In genomic region chr19:57850553-57851017, GRCh38 we compare ENCODE assay signal across 8 cellular contexts. TPM values are rescaled to one million over a fixed set of nuclear protein-coding genes. Genes with fewer than 3 reads are reported as not detected.
DNase-seq lines count a peak whose midpoint lies in the region; ATAC-seq, FAIRE-seq and TF ChIP-seq lines count a peak whose summit lies in the region.

No MANE protein-coding gene starts in this region.

- peaks cover 21% of the 10 kb centered on the region for H3K4me1 Mint-ChIP-seq in nephron progenitor cell

- H3K79me2 ChIP-seq in SK-N-SH (ENCODE audit: insufficient read depth): peaks cover 66% of the 10 kb centered on the region
- H3K79me2 ChIP-seq in endothelial cell of umbilical vein (ENCODE audit: control insufficient read depth, insufficient read depth, low read length): peaks cover 49% of the 10 kb centered on the region

- no peak for TF ChIP-seq POLR2A in endothelial cell of umbilical vein (IDR thresholded peaks at IDR 0.05; ENCODE audit: low read depth, low read length)

- POLR2A ChIA-PET in SK-N-SH (lab: Yijun Ruan, JAX) (interaction anchor here (0.7 kb wide), 1 partner anchor 500 kb away, joined by 3 read pairs; no protein-coding TSS in a partner anchor), endothelial cell of umbilical vein (lab: Charles Lee) (interaction anchor here (0.6 kb wide), 1 partner anchor 419 kb away, joined by 8 read pairs; no protein-coding TSS in a partner anchor)

- H3K9me1 ChIP-seq in endothelial cell of umbilical vein (replicated peaks; ENCODE audit: control insufficient read depth, extremely low read depth, insufficient read depth, low read length): no peaks in the 10 kb centered on the region

- ATAC-seq in heart right ventricle (peak in 3 of 8 donors; percentile 3 to 7 (median 6)), left ventricle myocardium superior (no peak), HG03175 (IDR thresholded peaks at IDR 0.05; ENCODE audit: unreplicated experiment) (no peak), GM21737 (IDR thresholded peaks at IDR 0.05; ENCODE audit: unreplicated experiment) (no peak)

- H2AFZ ChIP-seq in SK-N-SH (ENCODE audit: low read depth) (no peak overlapping the region), endothelial cell of umbilical vein (ENCODE audit: low read depth, low read length) (no peak overlapping the region)

- H3K4me3 ChIP-seq in heart right ventricle (peak overlapping the region; percentile 68 to 88 (median 82)), SK-N-SH (ENCODE audit: low read depth in 2 of 2, low read length in 1 of 2) (peak overlapping the region; percentile 79 to 94), endothelial cell of umbilical vein (replicated peaks in 1 of 3; ENCODE audit: insufficient read depth in 1 of 3, low read depth in 1 of 3, low read length in 3 of 3) (peak overlapping the region; percentile 75 to 94 (median 88))

- peaks cover 18% of the 10 kb centered on the region for H3K9me3 Mint-ChIP-seq in nephron progenitor cell

- H3K36me3 Mint-ChIP-seq in nephron progenitor cell (ENCODE audit: low read depth): peaks cover 68% of the 10 kb centered on the region

- H3K4me1 ChIP-seq in heart right ventricle (peaks cover 5 to 23% (median 11%) of the 10 kb centered on the region in 9 donors), SK-N-SH (ENCODE audit: control insufficient read depth in 1 of 2, insufficient read depth in 2 of 2, low read depth in 1 of 2, low read length in 1 of 2) (peaks cover 3 to 7% of the 10 kb centered on the region in 2 experiments; a peak in 2 of 4 replicates), endothelial cell of umbilical vein (ENCODE audit: control insufficient read depth, extremely low read depth, insufficient read depth, low read length) (peaks cover 7% of the 10 kb centered on the region)

- DNase-seq in heart right ventricle: peak in 1 of 2 donors; percentile 11
- DNase-seq in left ventricle myocardium superior: no peak
- DNase-seq in SK-N-SH: peak; percentile 32
- peak; percentile 74 for DNase-seq in endothelial cell of umbilical vein (ENCODE audit: low read depth, low spot score)
- peak; percentile 2 for DNase-seq in nephron progenitor cell
- DNase-seq in MV-4-11 (lab: John Stamatoyannopoulos, UW): no peak

- dilution Hi-C loops in endothelial cell of umbilical vein (cut with MboI; ENCODE audit: extremely low pct_ligation_motif_present, low sequenced_read_pairs): no loop called here

- peak overlapping the region; percentile 98 for H3K27ac Mint-ChIP-seq in nephron progenitor cell

- H3K4me2 ChIP-seq in SK-N-SH: peak overlapping the region; percentile 98
- peak overlapping the region; percentile 94 for H3K4me2 ChIP-seq in endothelial cell of umbilical vein (ENCODE audit: insufficient read depth, low read length)

- H3K27me3 ChIP-seq in heart right ventricle: no peaks in the 10 kb centered on the region
- no peaks in the 10 kb centered on the region for H3K27me3 ChIP-seq in SK-N-SH (ENCODE audit: insufficient read depth)
- no peaks in the 10 kb centered on the region for H3K27me3 ChIP-seq in endothelial cell of umbilical vein (ENCODE audit: control insufficient read depth in 2 of 2, insufficient read depth in 2 of 2, low read length in 2 of 2)

- peak; percentile 80 for FAIRE-seq in endothelial cell of umbilical vein (lab: Jason Lieb, UNC)

- H4K20me1 ChIP-seq in SK-N-SH (ENCODE audit: insufficient read depth): 0 out of 2 replicates have a peak, but pooled peaks cover 2% of the 10 kb centered on the region
- no peaks in the 10 kb centered on the region for H4K20me1 ChIP-seq in endothelial cell of umbilical vein (replicated peaks; ENCODE audit: control insufficient read depth, extremely low read depth, insufficient read depth, low read length)

- TF ChIP-seq CTCF in heart right ventricle (IDR thresholded peaks at IDR 0.05) (no peak), SK-N-SH (IDR thresholded peaks at IDR 0.05) (no peak), endothelial cell of umbilical vein (IDR thresholded peaks at IDR 0.05; ENCODE audit: extremely low read depth in 1 of 2, insufficient read depth in 1 of 2, low read depth in 1 of 2, low read length in 2 of 2) (no peak), nephron progenitor cell (IDR thresholded peaks at IDR 0.05) (no peak)

- peak overlapping the region; percentile 95 for H3K4me3 Mint-ChIP-seq in nephron progenitor cell

- H3K9ac ChIP-seq in SK-N-SH (peak overlapping the region; percentile 96), endothelial cell of umbilical vein (replicated peaks; ENCODE audit: extremely low read depth, insufficient read depth, low read length) (peak overlapping the region; percentile 96)

- intact Hi-C loops in heart right ventricle (cut with DNase I) (no loop called here), left ventricle myocardium superior (cut with micrococcal nuclease) (no loop called here), endothelial cell of umbilical vein (cut with micrococcal nuclease) (no loop called here)

- peaks cover 0 to 28% (median 7%) of the 10 kb centered on the region in 9 donors for H3K36me3 ChIP-seq in heart right ventricle
- peaks cover 0 to 35% of the 10 kb centered on the region in 2 experiments for H3K36me3 ChIP-seq in SK-N-SH (replicated peaks in 1 of 2; ENCODE audit: control insufficient read depth in 1 of 2, insufficient read depth in 2 of 2, low read length in 1 of 2)
- H3K36me3 ChIP-seq in endothelial cell of umbilical vein (ENCODE audit: control insufficient read depth in 2 of 2, extremely low read depth in 1 of 2, insufficient read depth in 2 of 2, low read length in 2 of 2): peaks cover 2 to 3% of the 10 kb centered on the region in 2 experiments

- BruUV-seq in endothelial cell of umbilical vein (replicated peaks; lab: Mats Ljungman, UMichigan): no TSS peak

- H3K27ac ChIP-seq in heart right ventricle: peak overlapping the region in 6 of 10 donors; percentile 60 to 89 (median 71)
- H3K27ac ChIP-seq in SK-N-SH (ENCODE audit: low read depth in 2 of 2, low read length in 1 of 2): peak overlapping the region in 1 of 2 experiments; percentile 73; a peak in 2 of 4 replicates
- H3K27ac ChIP-seq in endothelial cell of umbilical vein (ENCODE audit: insufficient read depth, low read depth, low read length): peak overlapping the region; percentile 75

- peaks cover 13% of the 10 kb centered on the region for H3F3A ChIP-seq in SK-N-SH (replicated peaks; ENCODE audit: insufficient read depth)

- CTCF ChIA-PET in SK-N-SH (lab: Yijun Ruan, JAX) (interaction anchor here (1.3 kb wide), 1 partner anchor 21 kb away, joined by 4 read pairs; the partner anchor contains the start of gene ZNF587B), endothelial cell of umbilical vein (lab: Charles Lee) (interaction anchor here (1.0 to 1.5 kb wide), 3 partner anchors 25 to 81 kb away, joined by 3 to 4 read pairs (median 3); partner anchors contain the start of gene ZNF586)

- 17 to 25% methylated on average over 11 of the region's 11 CpGs for WGBS in heart right ventricle, 2 donors
- WGBS in SK-N-SH (ENCODE audit: low lambda C conversion rate): 8% methylated on average over 11 of the region's 11 CpGs

- no peak for TF ChIP-seq EP300 in SK-N-SH (IDR thresholded peaks at IDR 0.05; ENCODE audit: borderline replicate concordance in 1 of 2, low read depth in 1 of 2, low read length in 1 of 2)

- H3K27me3 Mint-ChIP-seq in nephron progenitor cell (ENCODE audit: low read depth, poor library complexity): peaks cover 4% of the 10 kb centered on the region

- TF ChIP-seq RAD21 in SK-N-SH (IDR thresholded peaks at IDR 0.05; ENCODE audit: low read length): no peak

- H3K9me3 ChIP-seq in heart right ventricle (peaks cover 0 to 6% (median 0%) of the 10 kb centered on the region in 11 donors), SK-N-SH (no peaks in the 10 kb centered on the region), endothelial cell of umbilical vein (replicated peaks; ENCODE audit: control insufficient read depth, insufficient read depth, low read length) (no peaks in the 10 kb centered on the region)

- H3K9me2 ChIP-seq in SK-N-SH: no peaks in the 10 kb centered on the region

RNA-seq across cellular contexts. Expression of gene ZNF587, which starts 0.9 kb away (rescaled TPM):
- total RNA-seq in heart right ventricle (10 to 100 TPM; 16.0 to 24.8 (median 20.0) TPM), left ventricle myocardium superior (17.7 TPM), endothelial cell of umbilical vein (43.1 and 44.0 TPM in 2 replicates)
- polyA plus RNA-seq in heart right ventricle (10 to 100 TPM in 1 of 2 donors, 1 to 10 TPM in 1; 4.2 to 39.1 TPM), SK-N-SH (2012; rRNA removed) (7.4 and 12.1 TPM in 2 replicates), endothelial cell of umbilical vein (11.2 and 13.1 TPM in 2 replicates)
- polyA plus RNA-seq in SK-N-SH (2012; cell fraction: cytosol; rRNA removed): 4.2 and 5.4 TPM in 2 replicates
- polyA plus RNA-seq in SK-N-SH (2012; cell fraction: nucleus; rRNA removed): 21.2 and 40.0 TPM in 2 replicates
- 7.6 and 8.9 TPM in 2 replicates for polyA plus RNA-seq in endothelial cell of umbilical vein (2011; cell fraction: cytosol; rRNA removed)
- 45.2 and 51.5 TPM in 2 replicates for polyA plus RNA-seq in endothelial cell of umbilical vein (2011; cell fraction: nucleus; rRNA removed)
- 19.3 and 19.5 TPM in 2 replicates for polyA plus RNA-seq in endothelial cell of umbilical vein (2012)
- polyA minus RNA-seq in endothelial cell of umbilical vein: 30.2 and 30.4 TPM in 2 replicates
- polyA minus RNA-seq in endothelial cell of umbilical vein (2011; cell fraction: cytosol; rRNA and poly(A)+ RNA removed): 12.8 TPM
- polyA minus RNA-seq in endothelial cell of umbilical vein (2011; cell fraction: nucleus; rRNA and poly(A)+ RNA removed): 23.0 and 39.9 TPM in 2 replicates

RNA-seq across cellular contexts. Expression of gene ZNF587B, which starts 20.5 kb away (rescaled TPM):
- 1 to 10 TPM; 5.3 to 8.1 (median 7.1) TPM for total RNA-seq in heart right ventricle
- polyA plus RNA-seq in heart right ventricle: 1 to 10 TPM; 1.3 to 7.5 TPM
- 5.6 TPM for total RNA-seq in left ventricle myocardium superior
- polyA plus RNA-seq in SK-N-SH (2012; rRNA removed): 2.4 and 4.5 TPM in 2 replicates
- 1.1 TPM in 2 replicates for polyA plus RNA-seq in SK-N-SH (2012; cell fraction: cytosol; rRNA removed)
- polyA plus RNA-seq in SK-N-SH (2012; cell fraction: nucleus; rRNA removed): 9.4 and 15.1 TPM in 2 replicates
- 15.6 and 16.3 TPM in 2 replicates for total RNA-seq in endothelial cell of umbilical vein
- polyA plus RNA-seq in endothelial cell of umbilical vein: 2.8 and 3.2 TPM in 2 replicates
- 2.9 and 3.6 TPM in 2 replicates for polyA plus RNA-seq in endothelial cell of umbilical vein (2011; cell fraction: cytosol; rRNA removed)
- polyA plus RNA-seq in endothelial cell of umbilical vein (2011; cell fraction: nucleus; rRNA removed): 19.7 and 22.5 TPM in 2 replicates
- 5.3 and 7.5 TPM in 2 replicates for polyA plus RNA-seq in endothelial cell of umbilical vein (2012)
- 19.2 and 19.6 TPM in 2 replicates for polyA minus RNA-seq in endothelial cell of umbilical vein
- polyA minus RNA-seq in endothelial cell of umbilical vein (2011; cell fraction: cytosol; rRNA and poly(A)+ RNA removed): 18.5 TPM
- 15.6 and 22.0 TPM in 2 replicates for polyA minus RNA-seq in endothelial cell of umbilical vein (2011; cell fraction: nucleus; rRNA and poly(A)+ RNA removed)

RNA-seq across cellular contexts. Expression of gene ZNF552, which starts 35.9 kb away (rescaled TPM):
- total RNA-seq in heart right ventricle (1 to 10 TPM; 1.9 to 6.6 (median 2.7) TPM), left ventricle myocardium superior (5.5 TPM), endothelial cell of umbilical vein (6.1 and 6.5 TPM in 2 replicates)
- polyA plus RNA-seq in heart right ventricle (1 to 10 TPM; 1.5 to 3.9 TPM), SK-N-SH (2012; rRNA removed) (3.2 and 4.4 TPM in 2 replicates), endothelial cell of umbilical vein (3.0 and 3.3 TPM in 2 replicates)
- 2.0 and 2.8 TPM in 2 replicates for polyA plus RNA-seq in SK-N-SH (2012; cell fraction: cytosol; rRNA removed)
- polyA plus RNA-seq in SK-N-SH (2012; cell fraction: nucleus; rRNA removed): 13.4 and 15.9 TPM in 2 replicates
- polyA plus RNA-seq in endothelial cell of umbilical vein (2011; cell fraction: cytosol; rRNA removed): 2.7 and 2.8 TPM in 2 replicates
- polyA plus RNA-seq in endothelial cell of umbilical vein (2011; cell fraction: nucleus; rRNA removed): 5.2 and 5.6 TPM in 2 replicates
- polyA plus RNA-seq in endothelial cell of umbilical vein (2012): 4.7 and 5.6 TPM in 2 replicates
- polyA minus RNA-seq in endothelial cell of umbilical vein: 3.6 and 8.5 TPM in 2 replicates
- 2.3 TPM for polyA minus RNA-seq in endothelial cell of umbilical vein (2011; cell fraction: cytosol; rRNA and poly(A)+ RNA removed)
- 6.3 and 8.2 TPM in 2 replicates for polyA minus RNA-seq in endothelial cell of umbilical vein (2011; cell fraction: nucleus; rRNA and poly(A)+ RNA removed)

RNA-seq across cellular contexts. Expression of gene ZNF814, which starts 38.3 kb away (rescaled TPM):
- total RNA-seq in heart right ventricle (10 to 100 TPM in 9 of 10 donors, 1 to 10 TPM in 1; 6.2 to 14.8 (median 12.6) TPM), left ventricle myocardium superior (14.1 TPM), endothelial cell of umbilical vein (3.8 and 7.9 TPM in 2 replicates)
- polyA plus RNA-seq in heart right ventricle (10 to 100 TPM in 1 of 2 donors, 1 to 10 TPM in 1; 8.7 to 26.1 TPM), SK-N-SH (2012; rRNA removed) (2.9 and 4.3 TPM in 2 replicates), endothelial cell of umbilical vein (3.3 and 5.7 TPM in 2 replicates)
- polyA plus RNA-seq in SK-N-SH (2012; cell fraction: cytosol; rRNA removed): 2.0 and 2.1 TPM in 2 replicates
- polyA plus RNA-seq in SK-N-SH (2012; cell fraction: nucleus; rRNA removed): 6.0 and 7.6 TPM in 2 replicates
- polyA plus RNA-seq in endothelial cell of umbilical vein (2011; cell fraction: cytosol; rRNA removed): 1.9 and 2.9 TPM in 2 replicates
- 6.3 and 7.9 TPM in 2 replicates for polyA plus RNA-seq in endothelial cell of umbilical vein (2011; cell fraction: nucleus; rRNA removed)
- 5.1 and 8.7 TPM in 2 replicates for polyA plus RNA-seq in endothelial cell of umbilical vein (2012)
- 12.9 and 15.9 TPM in 2 replicates for polyA minus RNA-seq in endothelial cell of umbilical vein
- 1.7 TPM for polyA minus RNA-seq in endothelial cell of umbilical vein (2011; cell fraction: cytosol; rRNA and poly(A)+ RNA removed)
- polyA minus RNA-seq in endothelial cell of umbilical vein (2011; cell fraction: nucleus; rRNA and poly(A)+ RNA removed): 12.9 and 16.2 TPM in 2 replicates

Comparison
In these comparisons a context has a peak if more than half of its experiments do, and no peak if none do; other contexts are left out.
1. DNase-seq: peak in SK-N-SH (single experiment), endothelial cell of umbilical vein (single experiment) and nephron progenitor cell (single experiment); none in left ventricle myocardium superior (single experiment) and MV-4-11 (single experiment).
2. Peak in every context shown above with its lines, with median percentiles within 50 percentile points of each other: H3K4me3 ChIP-seq.